15 cellular contexts compared by ENCODE assay signal in genomic region chr12:64635356-64635998, GRCh38. TPM values are rescaled to one million over a fixed set of nuclear protein-coding genes. Genes with fewer than 3 reads are reported as not detected.
A peak's percentile ranks its signal among the peaks of the same experiment; 100 is the strongest.
DNase-seq lines count a peak whose midpoint lies in the region; ATAC-seq and TF ChIP-seq lines count a peak whose summit lies in the region.
"Had no signal": no experiment of that assay in that cellular context is flagged by ENCODE, and none has a peak within 500 bp of the region (broad histone marks: within the 10 kb centered on the region; RNA-seq: fewer than 3 reads in every experiment).

No MANE protein-coding gene starts in this region.

- H3K27me3 ChIP-seq in cardiac muscle cell (no peaks in the 10 kb centered on the region), heart left ventricle (no peaks in the 10 kb centered on the region), OCI-LY1 (ENCODE audit: insufficient read depth, low read length) (no peaks in the 10 kb centered on the region), upper lobe of left lung (no peaks in the 10 kb centered on the region)

- H3K9ac ChIP-seq in OCI-LY1 (ENCODE audit: low read length), result no peak overlapping the region

- no peak for DNase-seq in cardiac muscle cell (ENCODE audit: low read depth in 1 of 2, low spot score in 1 of 2)
- DNase-seq in heart left ventricle, result no peak
- DNase-seq in left colon, result no peak
- no peak for DNase-seq in GOT3 (lab: John Stamatoyannopoulos, UW)
- DNase-seq in upper lobe of left lung, result no peak
- DNase-seq in AG20443 (ENCODE audit: low spot score), result no peak
- DNase-seq in NCI-H446 treated with DMSO at 0.1 percent for 48 hours (lab: John Stamatoyannopoulos, UW), result no peak
- DNase-seq: activated CD4-positive, alpha-beta T cell treated with anti-CD3 and anti-CD28 coated beads, Interleukin-2, amount 50 U/mL, for 4 hours; C1 segment of cervical spinal cord; effector CD8-positive, alpha-beta T cell; glutamatergic neuron; NCI-H1930; NK-92 treated with Interleukin-12 subunit alpha and Interleukin-12 subunit beta, amount 100 ng/mL, for 24 hours had no signal

- TF ChIP-seq CTCF in cardiac muscle cell (IDR thresholded peaks at IDR 0.05; ENCODE audit: low read depth, low read length) (no peak), heart left ventricle (IDR thresholded peaks at IDR 0.05) (no peak), OCI-LY1 (IDR thresholded peaks at IDR 0.05; ENCODE audit: low read length) (no peak), upper lobe of left lung (IDR thresholded peaks at IDR 0.05) (no peak)

- peak overlapping the region; percentile 70 for H3K27ac ChIP-seq in cardiac muscle cell
- H3K27ac ChIP-seq in heart left ventricle, result peak overlapping the region in 1 of 12 donors; percentile 48
- H3K27ac ChIP-seq in OCI-LY1 (ENCODE audit: low read depth, low read length, poor library complexity, severe bottlenecking), result no peak overlapping the region
- H3K27ac ChIP-seq in upper lobe of left lung, result no peak overlapping the region

- H3K4me3 ChIP-seq in cardiac muscle cell (no peak overlapping the region), heart left ventricle (no peak overlapping the region), OCI-LY1 (ENCODE audit: low read depth, low read length, poor library complexity, severe bottlenecking) (no peak overlapping the region), upper lobe of left lung (no peak overlapping the region)
- H3K4me3 ChIP-seq: HAP-1 had no signal

- no peak overlapping the region for H2AFZ ChIP-seq in OCI-LY1 (ENCODE audit: low read length)

- TF ChIP-seq POLR2A in heart left ventricle (IDR thresholded peaks at IDR 0.05) (no peak), upper lobe of left lung (IDR thresholded peaks at IDR 0.05) (no peak)

- ATAC-seq in heart left ventricle (no peak), left colon (peak; percentile 38), upper lobe of left lung (ENCODE audit: low FRiP score in 2 of 2) (no peak)

- intact Hi-C loops in heart left ventricle (cut with DNase I), result no loop called here
- intact Hi-C loops in left colon (cut with DNase I, micrococcal nuclease), result no loop called here

- WGBS in heart left ventricle, 4 donors, result 60 to 76% (median 68%) methylated on average over 5 of the region's 5 CpGs
- 76 to 78% methylated on average over 5 of the region's 5 CpGs for WGBS in upper lobe of left lung, 2 donors

- no peak for TF ChIP-seq EP300 in upper lobe of left lung (IDR thresholded peaks at IDR 0.05)

- peak overlapping the region; percentile 15; the same call in 1 of the 2 replicates for H3K4me2 ChIP-seq in OCI-LY1 (ENCODE audit: low read length)

- H3K9me3 ChIP-seq in cardiac muscle cell (ENCODE audit: low read depth) (no peaks in the 10 kb centered on the region), heart left ventricle (peaks cover 0 to 8% (median 0%) of the 10 kb centered on the region in 12 donors), OCI-LY1 (ENCODE audit: low read length) (peaks cover 7% of the 10 kb centered on the region; the same call in 1 of the 2 replicates), upper lobe of left lung (no peaks in the 10 kb centered on the region)

- H3K4me1 ChIP-seq in cardiac muscle cell (ENCODE audit: low read depth) (peaks cover 9% of the 10 kb centered on the region), heart left ventricle (peaks cover 0 to 62% (median 23%) of the 10 kb centered on the region in 12 donors), OCI-LY1 (ENCODE audit: insufficient read depth, low read length, severe bottlenecking) (peaks cover 30% of the 10 kb centered on the region), upper lobe of left lung (peaks cover 9 to 39% (median 26%) of the 10 kb centered on the region in 4 donors)

- H3F3A ChIP-seq in OCI-LY1 (ENCODE audit: insufficient read depth, low read length), result no peaks in the 10 kb centered on the region; the same call in 1 of the 2 replicates

- H3K36me3 ChIP-seq in cardiac muscle cell (no peaks in the 10 kb centered on the region), heart left ventricle (peaks cover 0 to 6% (median 0%) of the 10 kb centered on the region in 9 donors), OCI-LY1 (ENCODE audit: insufficient read depth, low read length) (peaks cover 16% of the 10 kb centered on the region), upper lobe of left lung (no peaks in the 10 kb centered on the region)

- H4K20me1 ChIP-seq in OCI-LY1 (ENCODE audit: insufficient read depth, low read length), result no peaks in the 10 kb centered on the region

- peaks cover 19% of the 10 kb centered on the region for H3K79me2 ChIP-seq in OCI-LY1 (ENCODE audit: insufficient read depth, low read length)

- no peaks in the 10 kb centered on the region for H3K9me2 ChIP-seq in OCI-LY1 (ENCODE audit: low read depth, low read length)

RNA-seq across cellular contexts. Expression of gene RASSF3, which starts 25.2 kb away (rescaled TPM):
- total RNA-seq in cardiac muscle cell (16.9 and 23.6 TPM in 2 replicates), heart left ventricle (100 to 1,000 TPM in 4 of 9 donors, 10 to 100 TPM in 5; 59.7 to 116 (median 93.4) TPM), left colon (100 to 1,000 TPM in 1 of 2 donors, 10 to 100 TPM in 1; 88.4 to 104 TPM), upper lobe of left lung (100 to 1,000 TPM in 1 of 6 donors, 10 to 100 TPM in 5; 25.0 to 104 (median 46.0) TPM)
- polyA plus RNA-seq in cardiac muscle cell (3.5 and 4.8 TPM in 2 replicates), heart left ventricle (10 to 100 TPM; 32.8 to 55.4 TPM)
